ENCODE assay signal across 8 cellular contexts in genomic region chr5:76601470-76601869, GRCh38. TPM values are rescaled to one million over a fixed set of nuclear protein-coding genes. Genes with fewer than 3 reads are reported as not detected.
DNase-seq lines count a peak whose midpoint lies in the region; ATAC-seq and TF ChIP-seq lines count a peak whose summit lies in the region.

No MANE protein-coding gene starts in this region.

- no peaks in the 10 kb centered on the region for H3K9me3 Mint-ChIP-seq in brain
- H3K9me3 Mint-ChIP-seq in stimulated activated effector memory CD8-positive, alpha-beta T cell treated with anti-CD3 and anti-CD28 coated beads, Interleukin-12 subunit alpha, Interleukin-12 subunit beta, amount 100 ng/mL, for 72 hours, result no peaks in the 10 kb centered on the region

- ATAC-seq in stimulated activated effector memory CD8-positive, alpha-beta T cell treated with anti-CD3 and anti-CD28 coated beads, Interleukin-12 subunit alpha, Interleukin-12 subunit beta, amount 100 ng/mL, for 72 hours, result peak; percentile 71
- ATAC-seq in GM19395 (IDR thresholded peaks at IDR 0.05; ENCODE audit: unreplicated experiment), result no peak
- no peak for ATAC-seq in HG02884 (IDR thresholded peaks at IDR 0.05; ENCODE audit: unreplicated experiment)

- no peaks in the 10 kb centered on the region for H3K27me3 Mint-ChIP-seq in brain

- H3K27ac Mint-ChIP-seq in brain, result no peak overlapping the region
- H3K27ac Mint-ChIP-seq in stimulated activated effector memory CD8-positive, alpha-beta T cell treated with anti-CD3 and anti-CD28 coated beads, Interleukin-12 subunit alpha, Interleukin-12 subunit beta, amount 100 ng/mL, for 72 hours, result peak overlapping the region; percentile 14

- H3K4me1 Mint-ChIP-seq in brain, result peaks cover 6% of the 10 kb centered on the region
- peaks cover 33% of the 10 kb centered on the region for H3K4me1 Mint-ChIP-seq in stimulated activated effector memory CD8-positive, alpha-beta T cell treated with anti-CD3 and anti-CD28 coated beads, Interleukin-12 subunit alpha, Interleukin-12 subunit beta, amount 100 ng/mL, for 72 hours

- H3K36me3 Mint-ChIP-seq in brain, result peaks cover 7% of the 10 kb centered on the region
- H3K36me3 Mint-ChIP-seq in stimulated activated effector memory CD8-positive, alpha-beta T cell treated with anti-CD3 and anti-CD28 coated beads, Interleukin-12 subunit alpha, Interleukin-12 subunit beta, amount 100 ng/mL, for 72 hours, result peaks cover 97% of the 10 kb centered on the region

- no peak overlapping the region for H3K4me3 Mint-ChIP-seq in brain
- H3K4me3 Mint-ChIP-seq in stimulated activated effector memory CD8-positive, alpha-beta T cell treated with anti-CD3 and anti-CD28 coated beads, Interleukin-12 subunit alpha, Interleukin-12 subunit beta, amount 100 ng/mL, for 72 hours, result no peak overlapping the region

- DNase-seq in COLO829 (ENCODE audit: low spot score) (peak; percentile 57), GM19238 (ENCODE audit: insufficient read length, low spot score) (peak; percentile 4), NCI-H460 (ENCODE audit: extremely low read depth, low read depth) (peak; percentile 73), iPS-NIHi7 (ENCODE audit: extremely low spot score) (peak; percentile 78)
- DNase-seq in stimulated activated effector memory CD8-positive, alpha-beta T cell treated with anti-CD3 and anti-CD28 coated beads, Interleukin-12 subunit alpha, Interleukin-12 subunit beta, amount 100 ng/mL, for 72 hours (ENCODE audit: low spot score in 2 of 2), result no peak

- TF ChIP-seq CTCF in brain (conservative IDR thresholded peaks at IDR 0.05), result peak; percentile 78 to 82

RNA-seq across cellular contexts. Expression of gene F2RL2, which starts 21.7 kb away (rescaled TPM):
- total RNA-seq in NCI-H460 (2014; rRNA removed; shearing (Covaris generic)), result 37.5 and 41.5 TPM in 2 replicates
- 20.0 and 31.6 TPM in 2 replicates for polyA plus RNA-seq in NCI-H460 (2014; cell fraction: nucleus; rRNA removed)
- not detected for polyA plus RNA-seq in brain (ENCODE audit: insufficient read depth, low read depth, low replicate concordance)

Comparison
In these comparisons a context has a peak if more than half of its experiments do, and no peak if none do; other contexts are left out.
1. DNase-seq: peak in COLO829 (single experiment), GM19238 (single experiment), NCI-H460 (single experiment) and iPS-NIHi7 (single experiment); none in stimulated activated effector memory CD8-positive, alpha-beta T cell treated with anti-CD3 and anti-CD28 coated beads, Interleukin-12 subunit alpha, Interleukin-12 subunit beta, amount 100 ng/mL, for 72 hours (0 of 2).